Comparison of ENCODE assay signal across 18 cellular contexts in genomic region chr22:47600791-47601400, GRCh38.
DNase-seq lines count a peak whose midpoint lies in the region; ATAC-seq and TF ChIP-seq lines count a peak whose summit lies in the region.
"Had no signal": no experiment of that assay in that cellular context is flagged by ENCODE, and none has a peak within 500 bp of the region (broad histone marks: within the 10 kb centered on the region; RNA-seq: fewer than 3 reads in every experiment).

No MANE protein-coding gene starts in this region.

- TF ChIP-seq EP300 in esophagus muscularis mucosa (IDR thresholded peaks at IDR 0.05): no peak
- TF ChIP-seq EP300 in sigmoid colon (IDR thresholded peaks at IDR 0.05): no peak

- no peak overlapping the region for H3K27ac Mint-ChIP-seq in stimulated activated naive CD8-positive, alpha-beta T cell treated with anti-CD3 and anti-CD28 coated beads, Interleukin-15, amount 100 ng/mL, for 72 hours
- H3K27ac Mint-ChIP-seq in activated T-cell treated with anti-CD3 and anti-CD28 coated beads, Interleukin-2, amount 50 U/mL, for 72 hours: no peak overlapping the region
- H3K27ac Mint-ChIP-seq: CD14-positive monocyte; CD8-positive, alpha-beta T cell had no signal

- intact Hi-C loops in esophagus muscularis mucosa (cut with DNase I) (no loop called here), sigmoid colon (cut with DNase I) (no loop called here)

- H3K9me3 ChIP-seq in esophagus muscularis mucosa (no peaks in the 10 kb centered on the region), sigmoid colon (no peaks in the 10 kb centered on the region)
- H3K9me3 ChIP-seq: A549 had no signal

- H3K4me1 ChIP-seq in esophagus muscularis mucosa (no peaks in the 10 kb centered on the region), sigmoid colon (no peaks in the 10 kb centered on the region)
- H3K4me1 ChIP-seq: A549 had no signal

- 80% methylated on average over 14 of the region's 14 CpGs for WGBS in esophagus muscularis mucosa
- 66 to 71% methylated on average over 14 of the region's 14 CpGs for WGBS in sigmoid colon, 2 donors

- no peak for TF ChIP-seq POLR2A in esophagus muscularis mucosa (IDR thresholded peaks at IDR 0.05; ENCODE audit: low read depth)
- TF ChIP-seq POLR2A in sigmoid colon (IDR thresholded peaks at IDR 0.05): no peak

- H3K4me3 ChIP-seq in esophagus muscularis mucosa (no peak overlapping the region), sigmoid colon (no peak overlapping the region)
- H3K4me3 ChIP-seq: A549 had no signal

- no peaks in the 10 kb centered on the region for H3K9me3 Mint-ChIP-seq in stimulated activated naive CD8-positive, alpha-beta T cell treated with anti-CD3 and anti-CD28 coated beads, Interleukin-15, amount 100 ng/mL, for 72 hours
- H3K9me3 Mint-ChIP-seq in activated T-cell treated with anti-CD3 and anti-CD28 coated beads, Interleukin-2, amount 50 U/mL, for 72 hours: peaks cover 0 to 2% of the 10 kb centered on the region in 2 donors
- H3K9me3 Mint-ChIP-seq: CD8-positive, alpha-beta T cell had no signal

- H3K27ac ChIP-seq in esophagus muscularis mucosa (replicated peaks in 1 of 4) (no peak overlapping the region), sigmoid colon (no peak overlapping the region)
- H3K27ac ChIP-seq: A549, HL-60 had no signal

- ATAC-seq in stimulated activated naive CD8-positive, alpha-beta T cell treated with anti-CD3 and anti-CD28 coated beads, Interleukin-15, amount 100 ng/mL, for 72 hours: peak; percentile 23
- ATAC-seq in stimulated activated naive CD8-positive, alpha-beta T cell treated with anti-CD3 and anti-CD28 coated beads, Interleukin-15, Interleukin-2, amounts not matched to agents 100 U/mL and 50 U/mL, for 24 hours: no peak
- no peak for ATAC-seq in activated T-cell treated with anti-CD3 and anti-CD28 coated beads, Interleukin-2, amount 50 U/mL, for 72 hours (replicated peaks in 1 of 2)
- no peak for ATAC-seq in HG02610 (IDR thresholded peaks at IDR 0.05; ENCODE audit: unreplicated experiment)
- ATAC-seq: A549; CD8-positive, alpha-beta T cell had no signal

- no peak for TF ChIP-seq CTCF in esophagus muscularis mucosa (IDR thresholded peaks at IDR 0.05)
- no peak for TF ChIP-seq CTCF in sigmoid colon (IDR thresholded peaks at IDR 0.05)

- DNase-seq in stimulated activated naive CD8-positive, alpha-beta T cell treated with anti-CD3 and anti-CD28 coated beads, Interleukin-15, amount 100 ng/mL, for 72 hours: no peak
- DNase-seq in stimulated activated naive CD8-positive, alpha-beta T cell treated with anti-CD3 and anti-CD28 coated beads, Interleukin-15, Interleukin-2, amounts not matched to agents 100 U/mL and 50 U/mL, for 24 hours: no peak
- peak; percentile 53 for DNase-seq in esophagus muscularis mucosa (ENCODE audit: extremely low spot score)
- peak; percentile 21 for DNase-seq in sigmoid colon
- peak; percentile 24 for DNase-seq in ureter (ENCODE audit: low spot score)
- DNase-seq in dedifferentiated amniotic fluid mesenchymal stem cell (ENCODE audit: extremely low spot score): no peak
- DNase-seq in activated T-cell treated with anti-CD3 and anti-CD28 coated beads, Interleukin-2, amount 50 U/mL, for 72 hours: no peak
- DNase-seq: COR-L47, DMS153, DMS79 treated with DMSO at 0.1 percent for 48 hours, EL, GDM1, HCEC 1CT had no signal

- H3K4me3 Mint-ChIP-seq in stimulated activated naive CD8-positive, alpha-beta T cell treated with anti-CD3 and anti-CD28 coated beads, Interleukin-15, amount 100 ng/mL, for 72 hours: no peak overlapping the region
- no peak overlapping the region for H3K4me3 Mint-ChIP-seq in activated T-cell treated with anti-CD3 and anti-CD28 coated beads, Interleukin-2, amount 50 U/mL, for 72 hours
- H3K4me3 Mint-ChIP-seq: CD14-positive monocyte; CD8-positive, alpha-beta T cell had no signal

- peaks cover 0 to 49% (median 0%) of the 10 kb centered on the region in 4 donors for H3K27me3 ChIP-seq in esophagus muscularis mucosa
- H3K27me3 ChIP-seq in sigmoid colon: peaks cover 0 to 20% (median 5%) of the 10 kb centered on the region in 3 donors

- no peaks in the 10 kb centered on the region for H3K4me1 Mint-ChIP-seq in stimulated activated naive CD8-positive, alpha-beta T cell treated with anti-CD3 and anti-CD28 coated beads, Interleukin-15, amount 100 ng/mL, for 72 hours
- H3K4me1 Mint-ChIP-seq in activated T-cell treated with anti-CD3 and anti-CD28 coated beads, Interleukin-2, amount 50 U/mL, for 72 hours (ENCODE audit: low read depth): no peaks in the 10 kb centered on the region
- H3K4me1 Mint-ChIP-seq: CD14-positive monocyte had no signal

- no peaks in the 10 kb centered on the region for H3K36me3 Mint-ChIP-seq in activated T-cell treated with anti-CD3 and anti-CD28 coated beads, Interleukin-2, amount 50 U/mL, for 72 hours (ENCODE audit: insufficient read depth in 2 of 2)
- H3K36me3 Mint-ChIP-seq: CD14-positive monocyte; CD8-positive, alpha-beta T cell had no signal

- H3K36me3 ChIP-seq in esophagus muscularis mucosa (no peaks in the 10 kb centered on the region), sigmoid colon (no peaks in the 10 kb centered on the region)

- H3K27me3 Mint-ChIP-seq in stimulated activated naive CD8-positive, alpha-beta T cell treated with anti-CD3 and anti-CD28 coated beads, Interleukin-15, amount 100 ng/mL, for 72 hours: peaks cover 30% of the 10 kb centered on the region
- peaks cover 14% of the 10 kb centered on the region for H3K27me3 Mint-ChIP-seq in activated T-cell treated with anti-CD3 and anti-CD28 coated beads, Interleukin-2, amount 50 U/mL, for 72 hours (ENCODE audit: low read depth)

Comparison
In these comparisons a context has a peak if more than half of its experiments do, and no peak if none do; other contexts are left out.
1. DNase-seq: peak in esophagus muscularis mucosa (single experiment), sigmoid colon (single experiment) and ureter (single experiment); none in stimulated activated naive CD8-positive, alpha-beta T cell treated with anti-CD3 and anti-CD28 coated beads, Interleukin-15, amount 100 ng/mL, for 72 hours (0 of 2), stimulated activated naive CD8-positive, alpha-beta T cell treated with anti-CD3 and anti-CD28 coated beads, Interleukin-15, Interleukin-2, amounts not matched to agents 100 U/mL and 50 U/mL, for 24 hours (single experiment), dedifferentiated amniotic fluid mesenchymal stem cell (single experiment) and activated T-cell treated with anti-CD3 and anti-CD28 coated beads, Interleukin-2, amount 50 U/mL, for 72 hours (0 of 2).